14 cellular contexts compared by ENCODE assay signal in genomic region chr6:14464049-14464448, GRCh38.
A peak's percentile ranks its signal among the peaks of the same experiment; 100 is the strongest.
DNase-seq lines count a peak whose midpoint lies in the region; ATAC-seq and TF ChIP-seq lines count a peak whose summit lies in the region.
"Had no signal": no experiment of that assay in that cellular context is flagged by ENCODE, and none has a peak within 500 bp of the region (broad histone marks: within the 10 kb centered on the region; RNA-seq: fewer than 3 reads in every experiment).

No MANE protein-coding gene starts in this region.

- DNase-seq in NCI-H82 (lab: John Stamatoyannopoulos, UW) (peak; percentile 33), NCI-H82 treated with DMSO at 0.1 percent for 48 hours (lab: John Stamatoyannopoulos, UW; ENCODE audit: unreplicated experiment) (no peak), OCI-M1 (lab: John Stamatoyannopoulos, UW) (peak; percentile 45), fibroblast of pulmonary artery (ENCODE audit: low read depth) (peak; percentile 59), testis (no peak), Right ventricle myocardium superior (no peak), mucosa of gallbladder (ENCODE audit: low spot score) (no peak)
- DNase-seq: activated naive CD4-positive, alpha-beta T cell; NCI-H1105 treated with DMSO at 0.1 percent for 48 hours; occipital lobe had no signal

- 53 to 78% methylated on average over 5 of the region's 5 CpGs for WGBS in testis, 2 donors

- H3K36me3 ChIP-seq in testis (ENCODE audit: low read depth, missing control alignments): no peaks in the 10 kb centered on the region
- H3K36me3 ChIP-seq: thoracic aorta had no signal

- H3K9me3 ChIP-seq in testis: no peaks in the 10 kb centered on the region
- H3K9me3 ChIP-seq: thoracic aorta had no signal

- ATAC-seq in Right ventricle myocardium superior (ENCODE audit: poor library complexity): no peak
- ATAC-seq in GM19397 (IDR thresholded peaks at IDR 0.05; ENCODE audit: unreplicated experiment): no peak
- ATAC-seq: Right ventricle myocardium inferior had no signal

- no peak overlapping the region for H3K27ac ChIP-seq in testis
- H3K27ac ChIP-seq: epithelial cell of prostate, thoracic aorta had no signal

- H3K4me3 ChIP-seq in fibroblast of pulmonary artery (replicated peaks; ENCODE audit: low read depth, low read length): no peak overlapping the region
- H3K4me3 ChIP-seq in testis: no peak overlapping the region
- H3K4me3 ChIP-seq: thoracic aorta had no signal

- intact Hi-C loops in testis (cut with DNase I; ENCODE audit: low total_unique reads): no loop called here
- intact Hi-C loops in Right ventricle myocardium superior (cut with DNase I): no loop called here

- no peaks in the 10 kb centered on the region for H3K27me3 ChIP-seq in testis

- H3K4me1 ChIP-seq in testis: no peaks in the 10 kb centered on the region

- no peak for TF ChIP-seq POLR2A in testis (IDR thresholded peaks at IDR 0.05)

- TF ChIP-seq CTCF in fibroblast of pulmonary artery (IDR thresholded peaks at IDR 0.05; ENCODE audit: low read length, missing control alignments): peak; percentile 21
- TF ChIP-seq CTCF in testis (IDR thresholded peaks at IDR 0.05): peak in 2 of 3 experiments; percentile 8 to 24

Comparison
In these comparisons a context has a peak if more than half of its experiments do, and no peak if none do; other contexts are left out.
1. DNase-seq: peak in NCI-H82 (single experiment), OCI-M1 (single experiment) and fibroblast of pulmonary artery (single experiment); none in NCI-H82 treated with DMSO at 0.1 percent for 48 hours (single experiment), testis (single experiment), Right ventricle myocardium superior (single experiment) and mucosa of gallbladder (single experiment).